Comparison of ENCODE assay signal across 27 cellular contexts in the genomic region with DNA sequence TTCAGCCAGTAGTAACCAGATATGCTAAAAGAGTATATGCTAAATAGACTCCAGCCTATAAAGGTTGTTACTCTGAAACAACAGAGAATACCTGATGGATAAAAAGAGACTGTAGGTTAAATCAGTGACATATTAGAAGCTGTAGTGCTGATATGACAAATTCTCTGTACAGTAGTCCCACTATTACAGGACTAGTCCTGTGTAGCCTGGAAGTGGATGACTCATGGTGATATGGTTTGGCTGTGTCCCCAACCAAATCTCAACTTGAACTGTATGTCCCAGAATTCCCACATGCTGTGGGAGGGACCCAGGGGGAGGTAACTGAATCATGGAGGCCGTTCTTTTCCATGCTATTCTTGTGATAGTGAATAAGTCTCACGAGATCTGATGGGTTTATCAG.
A peak's percentile ranks its signal among the peaks of the same experiment; 100 is the strongest.
DNase-seq lines count a peak whose midpoint lies in the region; ATAC-seq, FAIRE-seq and TF ChIP-seq lines count a peak whose summit lies in the region.
"Had no signal": no experiment of that assay in that cellular context is flagged by ENCODE, and none has a peak within 500 bp of the region (broad histone marks: within the 10 kb centered on the region; RNA-seq: fewer than 3 reads in every experiment).

No MANE protein-coding gene starts in this region.

- H3K4me2 ChIP-seq in astrocyte (ENCODE audit: low read length), result no peak overlapping the region
- H3K4me2 ChIP-seq: BLaER1, smooth muscle cell had no signal

- H3K36me3 Mint-ChIP-seq in astrocyte (ENCODE audit: low read depth, unreplicated experiment), result peaks cover 24% of the 10 kb centered on the region

- no peak overlapping the region for H3K4me3 Mint-ChIP-seq in astrocyte (ENCODE audit: unreplicated experiment)
- H3K4me3 Mint-ChIP-seq: activated T-cell treated with anti-CD3 and anti-CD28 coated beads, Interleukin-2, amount 50 U/mL, for 24 hours; central memory CD8-positive, alpha-beta T cell; naive B cell; T-helper 17 cell had no signal

- no peak overlapping the region for H3K9ac ChIP-seq in astrocyte (ENCODE audit: low read length)
- H3K9ac ChIP-seq: BLaER1 had no signal

- H3K4me3 ChIP-seq in astrocyte (ENCODE audit: insufficient read depth, low read depth, low read length), result no peak overlapping the region
- no peak overlapping the region for H3K4me3 ChIP-seq in fibroblast of the aortic adventitia (ENCODE audit: low read depth, low read length)
- H3K4me3 ChIP-seq: BLaER1, smooth muscle cell, upper lobe of left lung had no signal

- no peaks in the 10 kb centered on the region for H4K20me1 ChIP-seq in astrocyte (ENCODE audit: insufficient read depth, low read length)
- H4K20me1 ChIP-seq: BLaER1 had no signal

- H3K4me1 ChIP-seq in astrocyte (ENCODE audit: insufficient read depth, low read length), result peaks cover 8% of the 10 kb centered on the region
- H3K4me1 ChIP-seq: BLaER1, upper lobe of left lung had no signal

- H3K27ac ChIP-seq in astrocyte (ENCODE audit: low read depth, low read length) (no peak overlapping the region), caudate nucleus (ENCODE audit: low read depth, low read length) (no peak overlapping the region)
- H3K27ac ChIP-seq: BLaER1, upper lobe of left lung had no signal

- no peaks in the 10 kb centered on the region for H3K36me3 ChIP-seq in astrocyte (ENCODE audit: insufficient read depth, low read length)

- DNase-seq in A172 (ENCODE audit: low spot score) (peak; percentile 66), H54 (ENCODE audit: insufficient read length, low spot score) (no peak), astrocyte (ENCODE audit: low read depth) (peak; percentile 58), fibroblast of the aortic adventitia (ENCODE audit: low read depth) (peak; percentile 10), caudate nucleus (lab: John Stamatoyannopoulos, UW) (no peak)
- DNase-seq in activated CD4-positive, alpha-beta T cell treated with anti-CD3 and anti-CD28 coated beads, Interleukin-2, amount 50 U/mL, for 48 hours, result no peak
- DNase-seq: activated CD4-positive, alpha-beta T cell treated with anti-CD3 and anti-CD28 coated beads for 4 hours; activated gamma-delta T cell treated with Interleukin-2 at 50 U/mL for 16 hours; activated T-cell treated with anti-CD3 and anti-CD28 coated beads, Interleukin-2, amount 50 U/mL, for 24 hours; DND-41; KG1; mesendoderm; MV-4-11; naive B cell; NCI-H146; NCI-H510A treated with DMSO at 0.1 percent for 48 hours; occipital lobe; RPMI8226; T-helper 17 cell; upper lobe of left lung had no signal

- no peaks in the 10 kb centered on the region for H3K27me3 ChIP-seq in astrocyte (ENCODE audit: insufficient read depth, low read length)
- H3K27me3 ChIP-seq: BLaER1, upper lobe of left lung had no signal

- no peak for TF ChIP-seq CTCF in astrocyte (IDR thresholded peaks at IDR 0.05; ENCODE audit: insufficient read depth, low read depth, low read length)
- TF ChIP-seq CTCF in fibroblast of the aortic adventitia (IDR thresholded peaks at IDR 0.05; ENCODE audit: insufficient read depth, low read length), result no peak

- peaks cover 24% of the 10 kb centered on the region for H3K9me3 Mint-ChIP-seq in astrocyte (ENCODE audit: unreplicated experiment)

- no peaks in the 10 kb centered on the region for H3K79me2 ChIP-seq in astrocyte (ENCODE audit: insufficient read depth, low read length)

- H3K27me3 Mint-ChIP-seq in astrocyte (ENCODE audit: low read depth, unreplicated experiment), result no peaks in the 10 kb centered on the region
- H3K27me3 Mint-ChIP-seq: activated T-cell treated with anti-CD3 and anti-CD28 coated beads, Interleukin-2, amount 50 U/mL, for 24 hours; central memory CD8-positive, alpha-beta T cell; naive B cell; T-helper 17 cell had no signal

- TF ChIP-seq POLR2A in H54 (IDR thresholded peaks at IDR 0.05; ENCODE audit: low read depth, low read length), result no peak

- ATAC-seq in activated CD4-positive, CD25-positive, alpha-beta regulatory T cell treated with anti-CD3 and anti-CD28 coated beads, Interleukin-2, amount 50 U/mL, for 24 hours, result no peak
- no peak for ATAC-seq in HG02571 (IDR thresholded peaks at IDR 0.05; ENCODE audit: unreplicated experiment)
- ATAC-seq: left lobe of liver, T-helper 17 cell had no signal

- no peaks in the 10 kb centered on the region for H3K9me3 ChIP-seq in astrocyte (ENCODE audit: insufficient read depth, low read depth, low read length)

- no peak overlapping the region for H2AFZ ChIP-seq in astrocyte (ENCODE audit: low read depth, low read length)

- peaks cover 4% of the 10 kb centered on the region for H3K4me1 Mint-ChIP-seq in astrocyte (ENCODE audit: low read depth, unreplicated experiment)
- H3K4me1 Mint-ChIP-seq: T-helper 17 cell had no signal

- no peak overlapping the region for H3K27ac Mint-ChIP-seq in astrocyte (ENCODE audit: unreplicated experiment)
- H3K27ac Mint-ChIP-seq: activated T-cell treated with anti-CD3 and anti-CD28 coated beads, Interleukin-2, amount 50 U/mL, for 24 hours; naive B cell; T-helper 17 cell had no signal

- FAIRE-seq in H54 (lab: Jason Lieb, UNC), result peak; percentile 43
- FAIRE-seq in astrocyte (lab: Jason Lieb, UNC), result no peak
- FAIRE-seq: GM12892 had no signal

Comparison
In these comparisons a context has a peak if more than half of its experiments do, and no peak if none do; other contexts are left out.
1. DNase-seq: peak in A172 (single experiment), astrocyte (single experiment) and fibroblast of the aortic adventitia (single experiment); none in H54 (single experiment), caudate nucleus (0 of 61) and activated CD4-positive, alpha-beta T cell treated with anti-CD3 and anti-CD28 coated beads, Interleukin-2, amount 50 U/mL, for 48 hours (0 of 2).